ENCODE assay signal across 1 cellular context in the genomic region with DNA sequence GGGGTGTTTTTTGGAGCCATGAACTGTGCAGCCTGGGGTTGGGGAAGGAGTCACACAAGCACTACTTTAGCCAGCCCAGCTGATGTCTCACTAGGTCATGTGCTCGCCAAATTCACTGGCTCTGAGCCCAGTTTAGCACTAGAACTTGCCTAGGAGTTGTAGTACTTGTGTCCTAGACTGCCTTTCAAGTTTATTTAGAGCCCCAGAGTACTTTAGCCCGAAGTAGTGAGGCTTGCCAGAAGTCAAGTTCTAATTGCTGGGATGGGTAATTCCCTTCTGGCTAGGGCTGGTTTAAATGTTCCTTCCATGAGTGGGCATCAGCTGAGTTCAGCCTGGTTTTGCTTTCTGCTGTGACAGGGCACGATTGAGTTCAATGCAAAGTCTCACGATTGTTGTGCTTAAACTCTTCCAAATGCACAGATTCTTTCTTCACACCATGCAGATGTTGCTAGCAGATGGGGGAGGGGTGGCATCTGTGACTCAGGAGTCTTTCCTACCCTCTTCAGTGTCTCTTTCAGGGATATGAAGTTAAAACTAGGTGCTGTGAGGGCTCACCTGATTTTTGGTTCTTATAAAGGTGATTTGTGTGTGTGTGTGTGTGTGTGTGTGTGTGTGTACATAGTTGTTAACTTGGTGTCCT.
TF ChIP-seq lines count a peak whose summit lies in the region.

No MANE protein-coding gene starts in this region.

TF ChIP-seq in GM23338, 12 proteins besides CTCF, POLR2A, EP300 and RAD21 (continued from another document):
- TF ChIP-seq NANOG (IDR thresholded peaks at IDR 0.05; ENCODE audit: borderline replicate concordance) (no peak), ZNF331 (CRISPR knock-in tag; IDR thresholded peaks at IDR 0.05; ENCODE audit: low read depth) (no peak)
